Comparison of ENCODE assay signal across 1 cellular context in genomic region chr4:126081336-126081735, GRCh38.
TF ChIP-seq lines count a peak whose summit lies in the region.

No MANE protein-coding gene starts in this region.

TF ChIP-seq in SK-N-SH, 30 proteins besides CTCF, POLR2A, EP300 and RAD21 (continued from another document):
- TF ChIP-seq USF2 (IDR thresholded peaks at IDR 0.05; ENCODE audit: borderline replicate concordance, low read depth, low read length) = no peak
- TF ChIP-seq NRF1 (IDR thresholded peaks at IDR 0.05; ENCODE audit: low read depth, low read length) = no peak
- TF ChIP-seq MEF2A (IDR thresholded peaks at IDR 0.05; ENCODE audit: borderline replicate concordance, low read depth) = no peak
